In genomic region chr10:97463363-97464132, GRCh38 we compare ENCODE assay signal across 9 cellular contexts. TPM values are rescaled to one million over a fixed set of nuclear protein-coding genes. Genes with fewer than 3 reads are reported as not detected.
DNase-seq lines count a peak whose midpoint lies in the region; ATAC-seq, FAIRE-seq and TF ChIP-seq lines count a peak whose summit lies in the region.
"Had no signal": no experiment of that assay in that cellular context is flagged by ENCODE, and none has a peak within 500 bp of the region (broad histone marks: within the 10 kb centered on the region; RNA-seq: fewer than 3 reads in every experiment).

No MANE protein-coding gene starts in this region.

- no peaks in the 10 kb centered on the region for H4K20me1 ChIP-seq in mammary epithelial cell (ENCODE audit: insufficient read depth, low read length)

- intact Hi-C loops in mammary epithelial cell (cut with micrococcal nuclease) (loop anchor here (1.0 to 5.0 kb wide), 6 partner anchors 35 to 269 kb away; partner anchors contain the start of genes MMS19 and UBTD1), kidney (cut with DNase I) (no loop called here)

- peak; percentile 90 to 91 for TF ChIP-seq CTCF in mammary epithelial cell (conservative IDR thresholded peaks at IDR 0.05 in 1 of 2, IDR thresholded peaks at IDR 0.05 in 1 of 2; ENCODE audit: extremely low read depth in 1 of 2, insufficient read depth in 1 of 2, low read depth in 1 of 2, low read length in 2 of 2)
- peak; percentile 93 for TF ChIP-seq CTCF in kidney (IDR thresholded peaks at IDR 0.05; ENCODE audit: borderline replicate concordance, extremely low read depth, insufficient read depth)

- 58% methylated on average over 4 of the region's 4 CpGs for WGBS in mammary epithelial cell (ENCODE audit: low coverage, missing lambda C conversion rate)

- H3K27me3 ChIP-seq in mammary epithelial cell (ENCODE audit: insufficient read depth, low read length), result no peaks in the 10 kb centered on the region

- peaks cover 46% of the 10 kb centered on the region for H3K36me3 ChIP-seq in mammary epithelial cell (ENCODE audit: insufficient read depth, low read length)
- H3K36me3 ChIP-seq in kidney (ENCODE audit: control insufficient read depth in 1 of 2, insufficient read depth in 2 of 2, low read length in 2 of 2), result peaks cover 54 to 67% of the 10 kb centered on the region in 2 donors

- H3K79me2 ChIP-seq in mammary epithelial cell (ENCODE audit: insufficient read depth, low read length), result peaks cover 5% of the 10 kb centered on the region

- FAIRE-seq in HTR-8/SVneo (lab: Jason Lieb, UNC) (peak; percentile 83), kidney (lab: Jason Lieb, UNC) (no peak)
- FAIRE-seq: A204.1 had no signal

- peak; percentile 65 for DNase-seq in DMS 273 (lab: John Stamatoyannopoulos, UW; ENCODE audit: unreplicated experiment)
- no peak for DNase-seq in DMS 273 treated with DMSO at 0.1 percent for 48 hours (lab: John Stamatoyannopoulos, UW)
- DNase-seq in HTR-8/SVneo (ENCODE audit: insufficient read length, low spot score), result peak; percentile 54
- peak; percentile 59 for DNase-seq in SK-MEL-5 (ENCODE audit: low read depth, low spot score)
- peak; percentile 65 for DNase-seq in mammary epithelial cell
- no peak for DNase-seq in kidney
- DNase-seq in stimulated activated naive CD8-positive, alpha-beta T cell treated with anti-CD3 and anti-CD28 coated beads, Interleukin-15, Interleukin-2, amounts not matched to agents 100 U/mL and 50 U/mL, for 24 hours, result peak; percentile 27

- in situ Hi-C loops in SK-MEL-5 (cut with HindIII; ENCODE audit: low pct_unique_long_range_greater_than_20kb, low sequenced_read_pairs) (no loop called here), mammary epithelial cell (cut with MboI; ENCODE audit: low sequenced_read_pairs in 2 of 2) (loop anchor here (5.0 to 10.0 kb wide), 2 partner anchors 91 to 149 kb away; no protein-coding TSS in a partner anchor)

- H3K27ac ChIP-seq in mammary epithelial cell (ENCODE audit: insufficient read depth, low read depth, low read length) (no peak overlapping the region), kidney (ENCODE audit: low read depth in 2 of 2, low read length in 2 of 2) (no peak overlapping the region)

- peak; percentile 54 for ATAC-seq in stimulated activated naive CD8-positive, alpha-beta T cell treated with anti-CD3 and anti-CD28 coated beads, Interleukin-15, Interleukin-2, amounts not matched to agents 100 U/mL and 50 U/mL, for 24 hours
- ATAC-seq in GM19452 (IDR thresholded peaks at IDR 0.05; ENCODE audit: unreplicated experiment), result no peak

- no peak overlapping the region for H2AFZ ChIP-seq in mammary epithelial cell (ENCODE audit: low read depth, low read length)

- H3K9me3 ChIP-seq in mammary epithelial cell (replicated peaks; ENCODE audit: insufficient read depth, low read length), result no peaks in the 10 kb centered on the region
- H3K9me3 ChIP-seq in kidney (ENCODE audit: control insufficient read depth in 1 of 2, low read length in 2 of 2), result no peaks in the 10 kb centered on the region

- H3K4me3 ChIP-seq in mammary epithelial cell (replicated peaks in 1 of 3; ENCODE audit: insufficient read depth in 1 of 3, low read depth in 2 of 3, low read length in 3 of 3), result no peak overlapping the region
- H3K4me3 ChIP-seq in kidney (ENCODE audit: low read length in 2 of 2), result no peak overlapping the region

- H3K9ac ChIP-seq in mammary epithelial cell (ENCODE audit: insufficient read depth, low read length) (no peak overlapping the region), kidney (ENCODE audit: low read length in 2 of 2) (peak overlapping the region in 1 of 2 donors; percentile 16)

- CTCF ChIA-PET in mammary epithelial cell (lab: Charles Lee; ENCODE audit: low non-redundant PET), result no interaction called here

- H3K4me1 ChIP-seq in mammary epithelial cell (ENCODE audit: insufficient read depth, low read length) (peaks cover 26% of the 10 kb centered on the region), kidney (ENCODE audit: control insufficient read depth in 1 of 2, insufficient read depth in 1 of 2, low read depth in 1 of 2, low read length in 2 of 2) (peaks cover 0 to 11% of the 10 kb centered on the region in 2 donors)

- no TSS peak for BruUV-seq in mammary epithelial cell (replicated peaks; lab: Mats Ljungman, UMichigan)

- no peak overlapping the region for H3K4me2 ChIP-seq in mammary epithelial cell (ENCODE audit: insufficient read depth, low read depth, low read length)

- dilution Hi-C loops in mammary epithelial cell (cut with HindIII; ENCODE audit: low sequenced_read_pairs), result loop anchor here (5.0 kb wide), 1 partner anchor 159 kb away; no protein-coding TSS in a partner anchor

RNA-seq across cellular contexts. Expression of gene ZDHHC16, which starts 17.6 kb away (rescaled TPM):
- total RNA-seq in SK-MEL-5 (2014; rRNA removed; shearing (Covaris generic)), result 40.6 and 42.1 TPM in 2 replicates
- 39.3 and 54.7 TPM in 2 replicates for polyA plus RNA-seq in SK-MEL-5 (2015; cell fraction: cytosol; rRNA removed)
- 60.3 and 63.3 TPM in 2 replicates for polyA plus RNA-seq in SK-MEL-5 (2015; cell fraction: nucleus; rRNA removed)
- total RNA-seq in mammary epithelial cell (10 to 100 TPM; 46.3 to 61.3 TPM), kidney (35.9 TPM)
- polyA plus RNA-seq in mammary epithelial cell (85.7 TPM), kidney (ENCODE audit: insufficient read depth, low read depth, low replicate concordance) (48.9 TPM)
- 161 TPM for polyA minus RNA-seq in mammary epithelial cell

RNA-seq across cellular contexts. Expression of gene EXOSC1, which starts 17.7 kb away (rescaled TPM):
- total RNA-seq in SK-MEL-5 (2014; rRNA removed; shearing (Covaris generic)), result 41.4 and 41.5 TPM in 2 replicates
- 26.1 and 39.3 TPM in 2 replicates for polyA plus RNA-seq in SK-MEL-5 (2015; cell fraction: cytosol; rRNA removed)
- 10.7 and 32.0 TPM in 2 replicates for polyA plus RNA-seq in SK-MEL-5 (2015; cell fraction: nucleus; rRNA removed)
- total RNA-seq in mammary epithelial cell (10 to 100 TPM; 35.8 to 37.0 TPM), kidney (28.8 TPM)
- polyA plus RNA-seq in mammary epithelial cell (43.2 TPM), kidney (ENCODE audit: insufficient read depth, low read depth, low replicate concordance) (40.9 TPM)
- polyA minus RNA-seq in mammary epithelial cell, result 28.6 TPM

RNA-seq across cellular contexts. Expression of gene MMS19, which starts 34.7 kb away (rescaled TPM):
- 80.1 and 85.8 TPM in 2 replicates for total RNA-seq in SK-MEL-5 (2014; rRNA removed; shearing (Covaris generic))
- polyA plus RNA-seq in SK-MEL-5 (2015; cell fraction: cytosol; rRNA removed), result 72.5 and 90.1 TPM in 2 replicates
- polyA plus RNA-seq in SK-MEL-5 (2015; cell fraction: nucleus; rRNA removed), result 277 and 375 TPM in 2 replicates
- total RNA-seq in mammary epithelial cell (10 to 100 TPM; 69.7 to 74.2 TPM), kidney (56.1 TPM)
- polyA plus RNA-seq in mammary epithelial cell (86.2 TPM), kidney (ENCODE audit: insufficient read depth, low read depth, low replicate concordance) (49.7 TPM)
- 104 TPM for polyA minus RNA-seq in mammary epithelial cell

RNA-seq across cellular contexts. Expression of gene UBTD1, which starts 35.2 kb away (rescaled TPM):
- 12.7 and 13.8 TPM in 2 replicates for total RNA-seq in SK-MEL-5 (2014; rRNA removed; shearing (Covaris generic))
- 28.0 and 29.8 TPM in 2 replicates for polyA plus RNA-seq in SK-MEL-5 (2015; cell fraction: cytosol; rRNA removed)
- 4.1 and 4.5 TPM in 2 replicates for polyA plus RNA-seq in SK-MEL-5 (2015; cell fraction: nucleus; rRNA removed)
- total RNA-seq in mammary epithelial cell (10 to 100 TPM; 21.4 to 30.0 TPM), kidney (17.4 TPM)
- polyA plus RNA-seq in mammary epithelial cell (27.4 TPM), kidney (ENCODE audit: insufficient read depth, low read depth, low replicate concordance) (26.1 TPM)
- 12.2 TPM for polyA minus RNA-seq in mammary epithelial cell

RNA-seq across cellular contexts. Expression of gene PGAM1, which starts 37.6 kb away (rescaled TPM):
- total RNA-seq in SK-MEL-5 (2014; rRNA removed; shearing (Covaris generic)), result 524 and 572 TPM in 2 replicates
- 329 and 385 TPM in 2 replicates for polyA plus RNA-seq in SK-MEL-5 (2015; cell fraction: cytosol; rRNA removed)
- polyA plus RNA-seq in SK-MEL-5 (2015; cell fraction: nucleus; rRNA removed), result 45.3 and 57.5 TPM in 2 replicates
- total RNA-seq in mammary epithelial cell (100 to 1,000 TPM; 380 to 517 TPM), kidney (161 TPM)
- polyA plus RNA-seq in mammary epithelial cell (977 TPM), kidney (ENCODE audit: insufficient read depth, low read depth, low replicate concordance) (328 TPM)
- polyA minus RNA-seq in mammary epithelial cell, result 666 TPM

Comparison
In these comparisons a context has a peak if more than half of its experiments do, and no peak if none do; other contexts are left out.
1. DNase-seq: peak in DMS 273 (single experiment), HTR-8/SVneo (single experiment), SK-MEL-5 (single experiment), mammary epithelial cell (single experiment) and stimulated activated naive CD8-positive, alpha-beta T cell treated with anti-CD3 and anti-CD28 coated beads, Interleukin-15, Interleukin-2, amounts not matched to agents 100 U/mL and 50 U/mL, for 24 hours (single experiment); none in DMS 273 treated with DMSO at 0.1 percent for 48 hours (single experiment) and kidney (single experiment).